Comparison of ENCODE assay signal across 1 cellular context in genomic region chr12:6430990-6431353, GRCh38.
TF ChIP-seq lines count a peak whose summit lies in the region.

No MANE protein-coding gene starts in this region.

TF ChIP-seq in SK-N-SH, 30 proteins besides CTCF, POLR2A, EP300 and RAD21 (continued from another document):
- TF ChIP-seq USF1 (IDR thresholded peaks at IDR 0.05; ENCODE audit: borderline replicate concordance, low read depth) (no peak), RFX5 (IDR thresholded peaks at IDR 0.05; ENCODE audit: low read length) (no peak), RCOR1 (IDR thresholded peaks at IDR 0.05; ENCODE audit: low read length) (no peak), NRF1 (IDR thresholded peaks at IDR 0.05; ENCODE audit: low read depth, low read length) (no peak), POLR2AphosphoS5 (IDR thresholded peaks at IDR 0.05; ENCODE audit: low read depth, low read length) (no peak)
